ENCODE assay signal across 23 cellular contexts in the genomic region with DNA sequence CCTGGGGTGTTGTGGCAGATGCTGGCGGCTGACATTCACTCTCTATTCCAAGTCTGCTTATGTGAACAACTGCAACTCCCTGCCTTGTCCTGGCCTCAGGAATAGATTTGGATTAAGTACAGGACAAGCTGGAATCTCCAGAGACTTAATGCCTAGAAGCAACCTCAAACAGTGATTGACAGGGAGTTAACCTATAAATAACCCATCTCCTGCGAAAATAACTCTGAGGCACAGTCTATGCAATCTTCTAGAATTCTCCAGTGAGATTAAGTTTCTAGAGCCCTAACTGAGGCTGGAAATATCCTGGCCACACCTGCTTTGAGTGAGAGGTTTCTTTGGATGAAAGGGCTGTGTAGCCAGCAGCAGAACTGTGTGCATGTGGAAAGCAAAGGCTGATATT. TPM values are rescaled to one million over a fixed set of nuclear protein-coding genes. Genes with fewer than 3 reads are reported as not detected.
DNase-seq lines count a peak whose midpoint lies in the region; ATAC-seq and TF ChIP-seq lines count a peak whose summit lies in the region.
"Had no signal": no experiment of that assay in that cellular context is flagged by ENCODE, and none has a peak within 500 bp of the region (broad histone marks: within the 10 kb centered on the region; RNA-seq: fewer than 3 reads in every experiment).

No MANE protein-coding gene starts in this region.

- peaks cover 33% of the 10 kb centered on the region for H3K4me1 Mint-ChIP-seq in T-helper 17 cell

- ATAC-seq in Right ventricle myocardium superior (ENCODE audit: poor library complexity): peak; percentile 34
- ATAC-seq in right cardiac atrium: no peak
- no peak for ATAC-seq in T-helper 17 cell
- ATAC-seq: activated CD8-positive, alpha-beta T cell treated with anti-CD3 and anti-CD28 coated beads, Interleukin-2, amount 10 ng/mL, durations not matched to agents 7 days and 5 days had no signal

- H3K36me3 ChIP-seq in esophagus squamous epithelium: no peaks in the 10 kb centered on the region
- no peaks in the 10 kb centered on the region for H3K36me3 ChIP-seq in Peyer's patch
- H3K36me3 ChIP-seq: heart right ventricle, stomach had no signal

- no peak for DNase-seq in Right ventricle myocardium superior
- DNase-seq in right cardiac atrium: no peak
- DNase-seq in T-helper 17 cell: no peak
- DNase-seq in esophagus squamous epithelium (lab: John Stamatoyannopoulos, UW): no peak
- peak; percentile 11 for DNase-seq in superior temporal gyrus (ENCODE audit: extremely low spot score)
- DNase-seq in Peyer's patch: no peak
- DNase-seq in NCI-H1694 treated with DMSO at 0.1 percent for 48 hours (lab: John Stamatoyannopoulos, UW): no peak
- no peak for DNase-seq in activated CD4-positive, alpha-beta T cell treated with anti-CD3 and anti-CD28 coated beads, Interleukin-2, amount 50 U/mL, for 1 hour
- DNase-seq: activated CD4-positive, alpha-beta T cell treated with anti-CD3 and anti-CD28 coated beads for 1 hour; activated CD8-positive, alpha-beta T cell treated with anti-CD3 and anti-CD28 coated beads, Interleukin-2, amount 10 ng/mL, durations not matched to agents 7 days and 5 days; activated gamma-delta T cell; DMS153; GOT3; heart right ventricle; IMR-90; NCI-H1092; NCI-H187 treated with DMSO at 0.1 percent for 48 hours; nucleus accumbens; stimulated activated CD8-positive, alpha-beta memory T cell treated with anti-CD3 and anti-CD28 coated beads, Interleukin-4, amount 100 ng/mL, for 48 hours; stomach; trophoblast cell had no signal

- H3K4me1 ChIP-seq in right cardiac atrium (ENCODE audit: control insufficient read depth, insufficient read depth, low read length): peaks cover 2% of the 10 kb centered on the region
- H3K4me1 ChIP-seq in esophagus squamous epithelium: peaks cover 0 to 36% (median 7%) of the 10 kb centered on the region in 3 donors
- no peaks in the 10 kb centered on the region for H3K4me1 ChIP-seq in Peyer's patch
- H3K4me1 ChIP-seq: stomach had no signal

- TF ChIP-seq CTCF in esophagus squamous epithelium (IDR thresholded peaks at IDR 0.05) (no peak), Peyer's patch (IDR thresholded peaks at IDR 0.05) (no peak)

- H3K4me3 Mint-ChIP-seq in T-helper 17 cell: no peak overlapping the region
- H3K4me3 Mint-ChIP-seq: activated CD8-positive, alpha-beta T cell treated with anti-CD3 and anti-CD28 coated beads, Interleukin-2, amount 10 ng/mL, durations not matched to agents 7 days and 5 days had no signal

- no peak overlapping the region for H3K4me3 ChIP-seq in right cardiac atrium (ENCODE audit: low read length)
- no peak overlapping the region for H3K4me3 ChIP-seq in esophagus squamous epithelium
- H3K4me3 ChIP-seq in Peyer's patch: no peak overlapping the region
- H3K4me3 ChIP-seq: heart right ventricle, skin epidermis, stomach had no signal

- H3K27me3 Mint-ChIP-seq in T-helper 17 cell: no peaks in the 10 kb centered on the region

- no peaks in the 10 kb centered on the region for H3K27me3 ChIP-seq in right cardiac atrium (ENCODE audit: control insufficient read depth, insufficient read depth)
- H3K27me3 ChIP-seq in esophagus squamous epithelium: no peaks in the 10 kb centered on the region
- H3K27me3 ChIP-seq in Peyer's patch: no peaks in the 10 kb centered on the region
- H3K27me3 ChIP-seq: heart right ventricle, stomach had no signal

- WGBS in right cardiac atrium: 78% methylated on average over 2 of the region's 2 CpGs
- WGBS in esophagus squamous epithelium, 2 donors: 35 to 53% methylated on average over 2 of the region's 2 CpGs

- no peaks in the 10 kb centered on the region for H3K9me3 ChIP-seq in right cardiac atrium (ENCODE audit: control insufficient read depth, low read length)
- H3K9me3 ChIP-seq in T-helper 17 cell (ENCODE audit: control insufficient read depth, low read length, poor library complexity, severe bottlenecking): no peaks in the 10 kb centered on the region
- H3K9me3 ChIP-seq in esophagus squamous epithelium: no peaks in the 10 kb centered on the region
- no peaks in the 10 kb centered on the region for H3K9me3 ChIP-seq in Peyer's patch
- H3K9me3 ChIP-seq: heart right ventricle, stomach had no signal

- TF ChIP-seq POLR2A in esophagus squamous epithelium (IDR thresholded peaks at IDR 0.05): no peak
- TF ChIP-seq POLR2A in Peyer's patch (IDR thresholded peaks at IDR 0.05): no peak

- peak overlapping the region; percentile 96 for H3K27ac Mint-ChIP-seq in T-helper 17 cell

- H3K36me3 Mint-ChIP-seq in T-helper 17 cell (ENCODE audit: low read depth): no peaks in the 10 kb centered on the region

- intact Hi-C loops in Right ventricle myocardium superior (cut with DNase I) (no loop called here), right cardiac atrium (cut with DNase I) (no loop called here), esophagus squamous epithelium (cut with DNase I) (no loop called here)

- H3K27ac ChIP-seq in right cardiac atrium (ENCODE audit: low read length) (no peak overlapping the region), esophagus squamous epithelium (peak overlapping the region; percentile 11 to 68 (median 46)), Peyer's patch (no peak overlapping the region)
- H3K27ac ChIP-seq: epithelial cell of prostate, heart right ventricle had no signal

RNA-seq across cellular contexts. Expression of a gene that starts 25.4 kb away (rescaled TPM):
- total RNA-seq in Right ventricle myocardium superior (255 TPM), right cardiac atrium (100 to 1,000 TPM; 166 to 326 (median 226) TPM), T-helper 17 cell (100 to 1,000 TPM; 259 to 313 TPM), esophagus squamous epithelium (100 to 1,000 TPM; 310 to 443 (median 391) TPM), Peyer's patch (1,000 to 10,000 TPM in 3 of 4 donors, 100 to 1,000 TPM in 1; 229 to 4,700 (median 2,986) TPM)
- 155 TPM for polyA plus RNA-seq in right cardiac atrium

Comparison
In these comparisons a context has a peak if more than half of its experiments do, and no peak if none do; other contexts are left out.
1. H3K27ac ChIP-seq: peak in esophagus squamous epithelium (4 of 4); none in right cardiac atrium (single experiment) and Peyer's patch (0 of 4).